Comparison of ENCODE assay signal across 8 cellular contexts in the genomic region with DNA sequence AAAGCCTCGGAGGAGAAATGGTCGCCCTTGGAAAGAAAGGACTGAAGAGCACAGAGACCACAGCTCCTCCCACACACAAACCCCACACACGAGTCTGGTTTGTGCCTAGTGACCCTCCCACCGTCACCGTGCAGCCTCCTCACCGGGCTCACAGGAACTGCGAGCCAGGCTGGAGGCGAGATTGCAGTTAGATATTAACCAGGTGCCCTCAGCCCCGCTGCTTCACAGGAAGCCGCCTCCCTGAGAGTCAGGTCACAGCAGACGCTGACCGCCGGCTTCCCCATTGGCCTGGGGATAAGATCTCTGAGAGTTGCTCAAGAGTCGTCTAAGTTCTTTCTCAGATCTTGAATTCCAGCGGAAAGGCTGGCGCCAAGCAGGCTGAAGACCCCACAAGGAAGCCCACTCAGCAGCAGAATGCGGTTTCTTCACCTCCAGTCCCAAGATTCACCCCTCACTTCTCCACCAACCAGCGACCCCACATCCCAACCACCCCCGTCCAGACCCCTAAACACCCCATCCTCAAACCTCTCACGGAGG. TPM values are rescaled to one million over a fixed set of nuclear protein-coding genes. Genes with fewer than 3 reads are reported as not detected.
A peak's percentile ranks its signal among the peaks of the same experiment; 100 is the strongest.
DNase-seq lines count a peak whose midpoint lies in the region; ATAC-seq and TF ChIP-seq lines count a peak whose summit lies in the region.

No MANE protein-coding gene starts in this region.

- H3K9ac ChIP-seq in colonic mucosa (ENCODE audit: low read depth in 2 of 2, low read length in 2 of 2): peak overlapping the region; percentile 92 to 95

- ATAC-seq in GM21529 (IDR thresholded peaks at IDR 0.05; ENCODE audit: unreplicated experiment) (peak; percentile 41), activated B cell treated with CpG ODN at 0.5 μM for 24 hours (ENCODE audit: low read depth) (peak; percentile 35), left colon (peak; percentile 81)

- H3K4me3 Mint-ChIP-seq in activated B cell treated with CpG ODN at 0.5 μM for 24 hours: peak overlapping the region; percentile 99

- no peaks in the 10 kb centered on the region for H3K9me3 ChIP-seq in colonic mucosa

- peak; percentile 73 for DNase-seq in Daoy (ENCODE audit: low read depth)
- DNase-seq in M059J (ENCODE audit: low read depth): peak; percentile 84
- peak; percentile 57 for DNase-seq in activated B cell treated with CpG ODN at 0.5 μM for 24 hours
- peak; percentile 93 for DNase-seq in colonic mucosa
- DNase-seq in left colon: peak; percentile 91 to 92
- peak; percentile 57 to 65 for DNase-seq in stimulated activated CD4-positive, alpha-beta T cell treated with anti-CD3 and anti-CD28 coated beads, Interleukin-2, amount 100 ng/mL, for 24 hours
- no peak for DNase-seq in NCI-H187 (lab: John Stamatoyannopoulos, UW)

- no peaks in the 10 kb centered on the region for H3K9me3 Mint-ChIP-seq in activated B cell treated with CpG ODN at 0.5 μM for 24 hours

- H3K27me3 Mint-ChIP-seq in activated B cell treated with CpG ODN at 0.5 μM for 24 hours: no peaks in the 10 kb centered on the region

- TF ChIP-seq CTCF in activated B cell treated with CpG ODN at 0.5 μM for 24 hours (IDR thresholded peaks at IDR 0.05) (no peak), colonic mucosa (IDR thresholded peaks at IDR 0.05) (no peak)

- peaks cover 5% of the 10 kb centered on the region for H3K4me1 ChIP-seq in colonic mucosa

- no peaks in the 10 kb centered on the region for H3K36me3 ChIP-seq in colonic mucosa

- CTCF ChIA-PET in activated B cell treated with CpG ODN at 0.5 μM for 24 hours (lab: Charles Lee): no interaction called here

- no peaks in the 10 kb centered on the region for H3K27me3 ChIP-seq in colonic mucosa

- peaks cover 42% of the 10 kb centered on the region for H3K4me1 Mint-ChIP-seq in activated B cell treated with CpG ODN at 0.5 μM for 24 hours

- H3K27ac Mint-ChIP-seq in activated B cell treated with CpG ODN at 0.5 μM for 24 hours: peak overlapping the region; percentile 95

- intact Hi-C loops in activated B cell treated with CpG ODN at 0.5 μM for 24 hours (cut with micrococcal nuclease): loop anchor here (1.0 to 10.0 kb wide), 8 partner anchors 37 to 330 kb away; a partner anchor contains a TSS
- intact Hi-C loops in colonic mucosa (cut with DNase I): no loop called here
- intact Hi-C loops in left colon (cut with DNase I, micrococcal nuclease): no loop called here

- peaks cover 26% of the 10 kb centered on the region for H3K36me3 Mint-ChIP-seq in activated B cell treated with CpG ODN at 0.5 μM for 24 hours (ENCODE audit: low read depth)

- POLR2A ChIA-PET in activated B cell treated with CpG ODN at 0.5 μM for 24 hours (lab: Charles Lee): interaction anchor here (0.6 to 4.8 kb wide), 6 partner anchors 9 to 369 kb away, joined by 3 to 67 read pairs (median 4); a partner anchor contains a TSS

- H3K4me3 ChIP-seq in colonic mucosa: peak overlapping the region; percentile 100

- H3K27ac ChIP-seq in colonic mucosa: peak overlapping the region; percentile 98

RNA-seq across cellular contexts. Expression of a gene that starts 0.8 kb away (rescaled TPM):
- total RNA-seq in Daoy (2014; rRNA removed; shearing (Covaris generic)): 5.8 and 8.4 TPM in 2 replicates
- 4.2 and 11.5 TPM in 2 replicates for total RNA-seq in M059J (2014; rRNA removed; shearing (Covaris generic))
- total RNA-seq in activated B cell treated with CpG ODN at 0.5 μM for 24 hours (20.6 and 26.4 TPM in 2 replicates), colonic mucosa (10 to 100 TPM; 13.8 to 15.4 TPM), left colon (10 to 100 TPM; 16.1 to 18.4 TPM)

RNA-seq across cellular contexts. Expression of a gene that starts 39.6 kb away (rescaled TPM):
- 0.91 and 0.95 TPM in 2 replicates for total RNA-seq in Daoy (2014; rRNA removed; shearing (Covaris generic))
- total RNA-seq in M059J (2014; rRNA removed; shearing (Covaris generic)): 0.42 and 5.0 TPM in 2 replicates
- total RNA-seq in activated B cell treated with CpG ODN at 0.5 μM for 24 hours (3.6 and 3.7 TPM in 2 replicates), colonic mucosa (1 to 10 TPM; 2.7 to 3.0 TPM), left colon (1 to 10 TPM; 2.6 to 4.3 TPM)

Comparison
In these comparisons a context has a peak if more than half of its experiments do, and no peak if none do; other contexts are left out.
1. DNase-seq: peak in Daoy (single experiment), M059J (single experiment), activated B cell treated with CpG ODN at 0.5 μM for 24 hours (single experiment), colonic mucosa (single experiment), left colon (2 of 2) and stimulated activated CD4-positive, alpha-beta T cell treated with anti-CD3 and anti-CD28 coated beads, Interleukin-2, amount 100 ng/mL, for 24 hours (2 of 2); none in NCI-H187 (0 of 2).
2. Peak in every context shown above with its lines, with median percentiles within 50 percentile points of each other: ATAC-seq.